ENCODE assay signal across 8 cellular contexts in the genomic region with DNA sequence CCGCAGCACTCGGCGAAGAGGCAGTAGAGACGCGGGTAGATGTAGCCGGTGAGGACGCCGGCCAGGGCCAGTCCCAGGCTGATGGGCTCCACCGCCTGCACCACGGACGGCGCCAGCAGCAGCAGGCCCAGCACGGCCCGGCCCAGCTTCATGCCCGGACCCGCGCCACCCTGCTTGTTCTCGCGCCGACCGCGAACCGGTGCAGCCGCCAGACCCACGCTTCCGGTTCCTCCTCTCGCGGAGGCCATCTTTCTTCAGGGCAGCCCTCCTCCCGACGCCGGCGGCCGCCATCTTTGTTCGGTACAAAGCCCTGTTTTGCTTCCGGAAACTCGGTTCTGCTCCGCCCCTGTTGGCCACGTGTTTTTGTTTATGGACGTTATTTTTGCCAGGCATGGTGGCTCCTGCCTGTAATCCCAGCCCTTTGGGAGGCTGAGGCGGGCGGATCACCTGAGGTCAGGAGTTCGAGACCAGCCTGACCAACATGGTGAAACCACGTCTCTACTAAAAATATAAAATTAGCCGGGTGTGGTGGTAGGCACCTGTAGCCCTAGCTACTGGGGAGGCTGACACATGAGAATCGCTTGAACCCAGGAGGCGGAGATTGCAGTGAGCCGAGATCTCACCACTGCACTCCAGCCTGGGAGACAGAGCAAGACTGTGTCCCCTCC. TPM values are rescaled to one million over a fixed set of nuclear protein-coding genes. Genes with fewer than 3 reads are reported as not detected.
DNase-seq lines count a peak whose midpoint lies in the region; ATAC-seq and TF ChIP-seq lines count a peak whose summit lies in the region.

A gene with protein sequence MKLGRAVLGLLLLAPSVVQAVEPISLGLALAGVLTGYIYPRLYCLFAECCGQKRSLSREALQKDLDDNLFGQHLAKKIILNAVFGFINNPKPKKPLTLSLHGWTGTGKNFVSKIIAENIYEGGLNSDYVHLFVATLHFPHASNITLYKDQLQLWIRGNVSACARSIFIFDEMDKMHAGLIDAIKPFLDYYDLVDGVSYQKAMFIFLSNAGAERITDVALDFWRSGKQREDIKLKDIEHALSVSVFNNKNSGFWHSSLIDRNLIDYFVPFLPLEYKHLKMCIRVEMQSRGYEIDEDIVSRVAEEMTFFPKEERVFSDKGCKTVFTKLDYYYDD (minus strand): TSS at position 203 of the 668 bp plus-strand sequence. CDS start 51 bp downstream, at position 152.

- H3K4me3 ChIP-seq in Caco-2 (ENCODE audit: low read depth, low read length): peak within 1 kb of the TSS; percentile 100
- peak within 1 kb of the TSS; percentile 93 for H3K4me3 ChIP-seq in OCI-LY3 (ENCODE audit: low read length)

- H3K79me2 ChIP-seq in OCI-LY3 (ENCODE audit: low read length): peaks cover 26% of the 10 kb centered on the region

- no peaks in the 10 kb centered on the region for H3K27me3 ChIP-seq in Caco-2 (replicated peaks; ENCODE audit: control insufficient read depth, insufficient read depth, low read length)
- no peaks in the 10 kb centered on the region for H3K27me3 ChIP-seq in OCI-LY3 (ENCODE audit: low read depth, low read length)

- no TSS peak for BruUV-seq in Caco-2 (replicated peaks; lab: Mats Ljungman, UMichigan)

- H3K36me3 ChIP-seq in Caco-2 (ENCODE audit: control insufficient read depth, insufficient read depth, low read length) (no peaks in the 10 kb centered on the region; the same call in 1 of the 2 replicates), OCI-LY3 (replicated peaks; ENCODE audit: low read depth, low read length) (peaks cover 16% of the 10 kb centered on the region)

- H3K9me3 Mint-ChIP-seq in Caco-2 (ENCODE audit: unreplicated experiment): no peaks in the 10 kb centered on the region

- H3K4me2 ChIP-seq in OCI-LY3 (ENCODE audit: low read length): peak within 1 kb of the TSS; percentile 99

- no peaks in the 10 kb centered on the region for H3K27me3 Mint-ChIP-seq in Caco-2 (ENCODE audit: insufficient read depth, unreplicated experiment)

- peak within 1 kb of the TSS; percentile 89 for H3K9ac ChIP-seq in OCI-LY3 (ENCODE audit: low read length)

- H2AFZ ChIP-seq in OCI-LY3 (ENCODE audit: low read depth, low read length): peak within 1 kb of the TSS; percentile 41

- H3K4me1 ChIP-seq in Caco-2: no peaks in the 10 kb centered on the region
- no peaks in the 10 kb centered on the region; the same call in 1 of the 2 replicates for H3K4me1 ChIP-seq in OCI-LY3 (ENCODE audit: low read length)

- H3K9me3 ChIP-seq in Caco-2: no peaks in the 10 kb centered on the region
- H3K9me3 ChIP-seq in OCI-LY3 (ENCODE audit: insufficient read depth, low read length): no peaks in the 10 kb centered on the region

- DNase-seq in Caco-2 (peak; percentile 93 to 95), HuH-7 (ENCODE audit: low spot score) (peak; percentile 83), activated T-cell treated with anti-CD3 and anti-CD28 coated beads for 1 hour (ENCODE audit: low read depth) (peak; percentile 85), epidermal melanocyte (ENCODE audit: insufficient read length, low spot score) (peak; percentile 94), middle frontal gyrus (ENCODE audit: extremely low spot score, low spot score) (peak; percentile 89)
- DNase-seq in stimulated activated CD8-positive, alpha-beta memory T cell treated with anti-CD3 and anti-CD28 coated beads, Interleukin-2, amount 100 ng/mL, for 48 hours (ENCODE audit: low read depth in 2 of 2): peak; percentile 86 to 94

- H3K27ac Mint-ChIP-seq in Caco-2 (ENCODE audit: unreplicated experiment): peak within 1 kb of the TSS; percentile 81

- H3K4me1 Mint-ChIP-seq in Caco-2 (ENCODE audit: low read depth, unreplicated experiment): peaks cover 6% of the 10 kb centered on the region

- H3K4me3 Mint-ChIP-seq in Caco-2 (ENCODE audit: unreplicated experiment): peak within 1 kb of the TSS; percentile 90

- H3K36me3 Mint-ChIP-seq in Caco-2 (ENCODE audit: insufficient read depth, unreplicated experiment): peaks cover 30% of the 10 kb centered on the region

- CTCF ChIA-PET in Caco-2 (lab: Charles Lee): interaction anchor here (0.5 to 0.7 kb wide), 3 partner anchors 22 to 1272 kb away, joined by 3 to 5 read pairs (median 3); no protein-coding TSS in a partner anchor

- H3K27ac ChIP-seq in OCI-LY3 (ENCODE audit: low read length): peak within 1 kb of the TSS; percentile 45; the same call in 1 of the 2 replicates

- H4K20me1 ChIP-seq in OCI-LY3 (ENCODE audit: insufficient read depth, low read length): no peaks in the 10 kb centered on the region

- POLR2A ChIA-PET in Caco-2 (lab: Charles Lee): interaction anchor here (1.2 kb wide), 1 partner anchor 152 kb away, joined by 3 read pairs; no protein-coding TSS in a partner anchor

- no peak for TF ChIP-seq CTCF in Caco-2 (IDR thresholded peaks at IDR 0.05; ENCODE audit: insufficient read depth in 1 of 2, low read depth in 1 of 2, low read length in 1 of 2, severe bottlenecking in 1 of 2, unreplicated experiment in 1 of 2)
- no peak for TF ChIP-seq CTCF in OCI-LY3 (IDR thresholded peaks at IDR 0.05; ENCODE audit: low read depth, low read length)

- intact Hi-C loops in Caco-2 (cut with micrococcal nuclease; ENCODE audit: unreplicated experiment): loop anchor here (1.0 kb wide), 1 partner anchor 11 kb away; a partner anchor contains a TSS

- ATAC-seq in GM21423 (IDR thresholded peaks at IDR 0.05; ENCODE audit: unreplicated experiment): peak; percentile 77

RNA-seq across cellular contexts. Expression of the gene that starts here (rescaled TPM):
- total RNA-seq in Caco-2 (2022): 31.8 and 32.2 TPM in 2 replicates

Comparison
In these comparisons a context has a peak if more than half of its experiments do, and no peak if none do; other contexts are left out.
1. Peak in every context shown above with its lines: DNase-seq, ATAC-seq, H3K4me3 ChIP-seq and H3K27ac ChIP-seq.